Comparison of ENCODE assay signal across 15 cellular contexts in the genomic region with DNA sequence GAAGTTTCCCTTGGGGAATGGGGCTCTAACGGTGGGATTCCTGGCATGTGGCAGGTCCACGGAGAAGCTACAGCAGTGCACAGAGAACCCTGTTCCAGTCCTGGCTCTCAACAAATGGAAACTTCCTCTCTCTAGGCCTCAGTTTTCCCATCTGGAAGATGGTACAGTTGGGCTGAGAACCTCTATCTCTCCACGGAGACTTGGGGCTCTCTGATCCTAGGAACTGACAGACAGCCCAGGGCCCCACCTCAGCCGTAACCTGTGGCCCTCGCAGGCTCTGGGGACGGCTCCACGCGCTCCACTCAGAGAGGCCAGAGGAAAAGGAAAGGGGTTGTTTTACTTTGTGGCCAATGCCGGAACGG. TPM values are rescaled to one million over a fixed set of nuclear protein-coding genes. Genes with fewer than 3 reads are reported as not detected.
DNase-seq lines count a peak whose midpoint lies in the region; ATAC-seq and TF ChIP-seq lines count a peak whose summit lies in the region.
"Had no signal": no experiment of that assay in that cellular context is flagged by ENCODE, and none has a peak within 500 bp of the region (broad histone marks: within the 10 kb centered on the region; RNA-seq: fewer than 3 reads in every experiment).

No MANE protein-coding gene starts in this region.

- H3K4me2 ChIP-seq in mesendoderm (ENCODE audit: low read length), result no peak overlapping the region

- CTCF ChIA-PET in HEK293T (lab: Yijun Ruan, JAX), result no interaction called here

- H3K18ac ChIP-seq in mesendoderm (ENCODE audit: low read length), result no peak overlapping the region

- no CpG with 5 or more reads among the region's 10 CpGs for WGBS in mesendoderm (ENCODE audit: extremely low coverage, insufficient coverage, low lambda C conversion rate)

- no peak overlapping the region for H4K8ac ChIP-seq in mesendoderm (ENCODE audit: low read depth, low read length)

- H3K9ac ChIP-seq in mesendoderm (ENCODE audit: low read length), result no peak overlapping the region
- H3K9ac ChIP-seq: GM23248 had no signal

- TF ChIP-seq CTCF in right atrium auricular region (IDR thresholded peaks at IDR 0.05), result no peak
- no peak for TF ChIP-seq CTCF in type B pancreatic cell (conservative IDR thresholded peaks at IDR 0.05)
- no peak for TF ChIP-seq CTCF in mucosa of descending colon (IDR thresholded peaks at IDR 0.05)

- H2BK15ac ChIP-seq in mesendoderm (replicated peaks; ENCODE audit: low read depth), result no peak overlapping the region

- H3K79me1 ChIP-seq in mesendoderm (ENCODE audit: low read length), result no peaks in the 10 kb centered on the region

- H3K27me3 Mint-ChIP-seq in activated naive CD8-positive, alpha-beta T cell, result no peaks in the 10 kb centered on the region
- H3K27me3 Mint-ChIP-seq in type B pancreatic cell, result peaks cover 3% of the 10 kb centered on the region

- H3K4me1 Mint-ChIP-seq in activated naive CD8-positive, alpha-beta T cell (ENCODE audit: low read depth), result peaks cover 48% of the 10 kb centered on the region
- peaks cover 29% of the 10 kb centered on the region for H3K4me1 Mint-ChIP-seq in type B pancreatic cell (ENCODE audit: unreplicated experiment)

- H3K36me3 Mint-ChIP-seq in activated naive CD8-positive, alpha-beta T cell, result no peaks in the 10 kb centered on the region
- no peaks in the 10 kb centered on the region for H3K36me3 Mint-ChIP-seq in type B pancreatic cell

- H3K4ac ChIP-seq in mesendoderm (ENCODE audit: low read depth, low read length), result no peak overlapping the region

- H3K56ac ChIP-seq in mesendoderm (ENCODE audit: low read length), result peak overlapping the region; percentile 15

- H3K27ac ChIP-seq in right atrium auricular region, result peak overlapping the region; percentile 68 to 70
- no peak overlapping the region for H3K27ac ChIP-seq in mesendoderm (ENCODE audit: low read depth, low read length)
- H3K27ac ChIP-seq: colonic mucosa, GM23248, neutrophil, SK-N-MC had no signal

- no peak overlapping the region for H2BK120ac ChIP-seq in mesendoderm (ENCODE audit: low read depth, low read length)

- DNase-seq in right atrium auricular region (ENCODE audit: low spot score) (no peak), Right ventricle myocardium superior (no peak), mesendoderm (no peak), type B pancreatic cell (ENCODE audit: extremely low spot score, unreplicated experiment) (no peak), mucosa of descending colon (no peak), HEK293T (ENCODE audit: extremely low spot score) (no peak), head of caudate nucleus (no peak)
- DNase-seq: activated CD4-positive, CD25-positive, alpha-beta regulatory T cell treated with anti-CD3 and anti-CD28 coated beads, Interleukin-2, amount 50 U/mL, for 72 hours; colonic mucosa; COR-L47; GM23248; NCI-H510A treated with DMSO at 0.1 percent for 48 hours had no signal

- H3K4me1 ChIP-seq in right atrium auricular region (peaks cover 0 to 17% of the 10 kb centered on the region in 2 donors), mesendoderm (ENCODE audit: control insufficient read depth, low read depth, low read length) (peaks cover 3% of the 10 kb centered on the region), mucosa of descending colon (ENCODE audit: low read depth) (peaks cover 4% of the 10 kb centered on the region)
- H3K4me1 ChIP-seq: colonic mucosa had no signal

- H3K23ac ChIP-seq in mesendoderm (ENCODE audit: low read length), result no peak overlapping the region

- H3K9me3 ChIP-seq in right atrium auricular region (no peaks in the 10 kb centered on the region), mucosa of descending colon (no peaks in the 10 kb centered on the region)
- H3K9me3 ChIP-seq: colonic mucosa, neutrophil had no signal

- no peak overlapping the region for H2AK5ac ChIP-seq in mesendoderm (ENCODE audit: low read length)

- intact Hi-C loops in Right ventricle myocardium superior (cut with DNase I) (no loop called here), mucosa of descending colon (cut with DNase I, micrococcal nuclease) (no loop called here), head of caudate nucleus (cut with DNase I) (loop anchor here (5.0 kb wide), 1 partner anchor 43 kb away; no protein-coding TSS in a partner anchor)

- H3K9me3 Mint-ChIP-seq in activated naive CD8-positive, alpha-beta T cell (ENCODE audit: low read depth), result no peaks in the 10 kb centered on the region
- no peaks in the 10 kb centered on the region for H3K9me3 Mint-ChIP-seq in type B pancreatic cell

- ATAC-seq in Right ventricle myocardium superior (ENCODE audit: poor library complexity) (no peak), mucosa of descending colon (no peak)

- no peaks in the 10 kb centered on the region for H3K27me3 ChIP-seq in right atrium auricular region
- H3K27me3 ChIP-seq in mesendoderm (ENCODE audit: insufficient read depth, low read length, poor library complexity), result peaks cover under 1% of the 10 kb centered on the region

- H2BK5ac ChIP-seq in mesendoderm (ENCODE audit: low read length), result no peak overlapping the region

- H4K5ac ChIP-seq in mesendoderm (ENCODE audit: low read length), result no peak overlapping the region

- peak overlapping the region; percentile 89 for H3K27ac Mint-ChIP-seq in activated naive CD8-positive, alpha-beta T cell
- no peak overlapping the region for H3K27ac Mint-ChIP-seq in type B pancreatic cell

- H3K4me3 Mint-ChIP-seq in activated naive CD8-positive, alpha-beta T cell, result peak overlapping the region; percentile 81
- H3K4me3 Mint-ChIP-seq in type B pancreatic cell, result peak overlapping the region; percentile 84

- POLR2A ChIA-PET in HEK293T (lab: Yijun Ruan, JAX), result interaction anchor here (0.7 kb wide), 1 partner anchor 57 kb away, joined by 3 read pairs; no protein-coding TSS in a partner anchor

- no peaks in the 10 kb centered on the region for H3K79me2 ChIP-seq in mesendoderm (ENCODE audit: control insufficient read depth, insufficient read depth, low read length)

- no peak overlapping the region for H3K4me3 ChIP-seq in right atrium auricular region
- no peak overlapping the region for H3K4me3 ChIP-seq in mesendoderm (ENCODE audit: low read length)
- H3K4me3 ChIP-seq in mucosa of descending colon, result no peak overlapping the region
- H3K4me3 ChIP-seq: colonic mucosa, GM23248, SK-N-MC had no signal

- no peaks in the 10 kb centered on the region for H3K36me3 ChIP-seq in right atrium auricular region
- no peaks in the 10 kb centered on the region for H3K36me3 ChIP-seq in mesendoderm (ENCODE audit: control insufficient read depth, insufficient read depth, low read length)
- H3K36me3 ChIP-seq in mucosa of descending colon (ENCODE audit: low read depth), result no peaks in the 10 kb centered on the region
- H3K36me3 ChIP-seq: colonic mucosa, neutrophil had no signal

TF ChIP-seq in HEK293T, 16 proteins besides CTCF, POLR2A, EP300 and RAD21:
- no peak for TF ChIP-seq NFRKB (IDR thresholded peaks at IDR 0.05)
- TF ChIP-seq LEF1 (IDR thresholded peaks at IDR 0.05; ENCODE audit: borderline replicate concordance), result no peak
- no peak for TF ChIP-seq FOXA1 (IDR thresholded peaks at IDR 0.05)
- no peak for TF ChIP-seq ELF4 (IDR thresholded peaks at IDR 0.05)
- no peak for TF ChIP-seq CTBP1 (IDR thresholded peaks at IDR 0.05; ENCODE audit: borderline replicate concordance)
- no peak for TF ChIP-seq BHLHE40 (IDR thresholded peaks at IDR 0.05; ENCODE audit: borderline replicate concordance)
- TF ChIP-seq FOXM1 (IDR thresholded peaks at IDR 0.05; ENCODE audit: borderline replicate concordance), result no peak
- TF ChIP-seq, protein P1, sequence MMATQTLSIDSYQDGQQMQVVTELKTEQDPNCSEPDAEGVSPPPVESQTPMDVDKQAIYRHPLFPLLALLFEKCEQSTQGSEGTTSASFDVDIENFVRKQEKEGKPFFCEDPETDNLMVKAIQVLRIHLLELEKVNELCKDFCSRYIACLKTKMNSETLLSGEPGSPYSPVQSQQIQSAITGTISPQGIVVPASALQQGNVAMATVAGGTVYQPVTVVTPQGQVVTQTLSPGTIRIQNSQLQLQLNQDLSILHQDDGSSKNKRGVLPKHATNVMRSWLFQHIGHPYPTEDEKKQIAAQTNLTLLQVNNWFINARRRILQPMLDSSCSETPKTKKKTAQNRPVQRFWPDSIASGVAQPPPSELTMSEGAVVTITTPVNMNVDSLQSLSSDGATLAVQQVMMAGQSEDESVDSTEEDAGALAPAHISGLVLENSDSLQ (IDR thresholded peaks at IDR 0.05), result no peak
- no peak for TF ChIP-seq TARDBP (IDR thresholded peaks at IDR 0.05)
- TF ChIP-seq HDGF (IDR thresholded peaks at IDR 0.05; ENCODE audit: borderline replicate concordance), result no peak
- no peak for TF ChIP-seq FOXK2 (IDR thresholded peaks at IDR 0.05)
- no peak for TF ChIP-seq SUZ12 (IDR thresholded peaks at IDR 0.05)
- no peak for TF ChIP-seq ARNT (IDR thresholded peaks at IDR 0.05)
- no peak for TF ChIP-seq SP1 (IDR thresholded peaks at IDR 0.05)
- no peak for TF ChIP-seq ZNF384 (IDR thresholded peaks at IDR 0.05)
- TF ChIP-seq L3MBTL2 (conservative IDR thresholded peaks at IDR 0.05), result no peak

RNA-seq across cellular contexts. Expression of a gene that starts 4.5 kb away (rescaled TPM):
- total RNA-seq in right atrium auricular region (10 to 100 TPM in 1 of 2 donors, 1 to 10 TPM in 1; 7.6 to 10.4 TPM), Right ventricle myocardium superior (3.5 TPM), type B pancreatic cell (ENCODE audit: low replicate concordance) (27.7 and 44.5 TPM in 2 replicates), mucosa of descending colon (10 to 100 TPM; 46.1 to 75.3 (median 55.1) TPM)
- 9.5 TPM for polyA plus RNA-seq in mesendoderm (2013, experiment 1 of 2)
- polyA plus RNA-seq in mesendoderm (2013, experiment 2 of 2), result 9.0 TPM
